Comparison of ENCODE assay signal across 8 cellular contexts in genomic region chr1:201982923-201983805, GRCh38. TPM values are rescaled to one million over a fixed set of nuclear protein-coding genes. Genes with fewer than 3 reads are reported as not detected.
A peak's percentile ranks its signal among the peaks of the same experiment; 100 is the strongest.
DNase-seq lines count a peak whose midpoint lies in the region; ATAC-seq and TF ChIP-seq lines count a peak whose summit lies in the region.

No MANE protein-coding gene starts in this region.

- H3K4me3 Mint-ChIP-seq in nephron progenitor cell = peak overlapping the region; percentile 98

- H3K4me3 ChIP-seq in HUES6 (ENCODE audit: low read depth, low read length) (peak overlapping the region; percentile 76), fibroblast of the aortic adventitia (ENCODE audit: low read depth, low read length) (peak overlapping the region; percentile 73), subcutaneous abdominal adipose tissue (ENCODE audit: low read depth in 1 of 5, low read length in 5 of 5) (peak overlapping the region; percentile 84 to 94 (median 90))

- H3K9me3 ChIP-seq in HUES6 (ENCODE audit: control insufficient read depth, insufficient read depth, low read depth, low read length) = no peaks in the 10 kb centered on the region
- no peaks in the 10 kb centered on the region for H3K9me3 ChIP-seq in subcutaneous abdominal adipose tissue (ENCODE audit: control insufficient read depth in 5 of 5, low read length in 5 of 5)

- H3K9ac ChIP-seq in HUES6 (ENCODE audit: low read length) (peak overlapping the region; percentile 73), subcutaneous abdominal adipose tissue (ENCODE audit: low read length in 5 of 5) (peak overlapping the region in 4 of 5 donors; percentile 75 to 93 (median 82))

- peak overlapping the region; percentile 54; the same call in 1 of the 2 replicates for H3K27ac ChIP-seq in HUES6 (ENCODE audit: low read depth, low read length)
- peak overlapping the region; percentile 78 for H3K27ac ChIP-seq in subcutaneous abdominal adipose tissue (ENCODE audit: low read depth, low read length)

- H3K4me1 ChIP-seq in HUES6 (ENCODE audit: control insufficient read depth, insufficient read depth, low read length) = peaks cover 8% of the 10 kb centered on the region; the same call in 1 of the 2 replicates
- H3K4me1 ChIP-seq in subcutaneous abdominal adipose tissue (ENCODE audit: control insufficient read depth in 5 of 5, insufficient read depth in 5 of 5, low read length in 5 of 5) = peaks cover 5 to 24% (median 13%) of the 10 kb centered on the region in 5 donors

- H3K27me3 Mint-ChIP-seq in nephron progenitor cell (ENCODE audit: low read depth, poor library complexity) = peaks cover 6% of the 10 kb centered on the region

- peak; percentile 2 for TF ChIP-seq CTCF in fibroblast of the aortic adventitia (IDR thresholded peaks at IDR 0.05; ENCODE audit: insufficient read depth, low read length)
- no peak for TF ChIP-seq CTCF in nephron progenitor cell (IDR thresholded peaks at IDR 0.05)

- H3K4me1 Mint-ChIP-seq in nephron progenitor cell = peaks cover 33% of the 10 kb centered on the region

- ATAC-seq in GM21447 (IDR thresholded peaks at IDR 0.05; ENCODE audit: unreplicated experiment) = peak; percentile 59

- H3K36me3 ChIP-seq in HUES6 (ENCODE audit: control insufficient read depth, insufficient read depth, low read length) (no peaks in the 10 kb centered on the region), subcutaneous abdominal adipose tissue (ENCODE audit: control insufficient read depth in 5 of 5, insufficient read depth in 5 of 5, low read length in 5 of 5) (no peaks in the 10 kb centered on the region)

- H3K9me3 Mint-ChIP-seq in nephron progenitor cell = no peaks in the 10 kb centered on the region

- peak; percentile 91 for DNase-seq in DMS53 (lab: John Stamatoyannopoulos, UW)
- peak; percentile 80 for DNase-seq in RPMI8226
- peak; percentile 45 for DNase-seq in activated T-helper 9 cell treated with anti-CD3 and anti-CD28 coated beads, Interleukin-2, amount 50 U/mL, for 16 hours (ENCODE audit: low read depth)
- DNase-seq in fibroblast of the aortic adventitia (ENCODE audit: low read depth) = peak; percentile 81
- DNase-seq in nephron progenitor cell = peak; percentile 69

- peak overlapping the region; percentile 99 for H3K27ac Mint-ChIP-seq in nephron progenitor cell

- no peaks in the 10 kb centered on the region for H3K36me3 Mint-ChIP-seq in nephron progenitor cell (ENCODE audit: low read depth)

- H3K27me3 ChIP-seq in HUES6 (ENCODE audit: control insufficient read depth, insufficient read depth, low read length) (no peaks in the 10 kb centered on the region), subcutaneous abdominal adipose tissue (ENCODE audit: control insufficient read depth in 5 of 5, insufficient read depth in 4 of 5, low read length in 5 of 5) (no peaks in the 10 kb centered on the region)

RNA-seq across cellular contexts. Expression of gene RNPEP, which starts 0.7 kb away (rescaled TPM):
- total RNA-seq in fibroblast of the aortic adventitia (ENCODE audit: low replicate concordance) = 49.3 and 189 TPM in 2 replicates

RNA-seq across cellular contexts. Expression of gene ELF3, which starts 27.2 kb away (rescaled TPM):
- 0.09 TPM in 1 of 2 replicates, not detected in the other for total RNA-seq in fibroblast of the aortic adventitia (ENCODE audit: low replicate concordance)

RNA-seq across cellular contexts. Expression of gene TIMM17A, which starts 27.9 kb away (rescaled TPM):
- total RNA-seq in fibroblast of the aortic adventitia (ENCODE audit: low replicate concordance) = 29.9 and 59.6 TPM in 2 replicates

RNA-seq across cellular contexts. Expression of gene LMOD1, which starts 36.8 kb away (rescaled TPM):
- total RNA-seq in fibroblast of the aortic adventitia (ENCODE audit: low replicate concordance) = 14.5 and 22.3 TPM in 2 replicates

Comparison
In these comparisons a context has a peak if more than half of its experiments do, and no peak if none do; other contexts are left out.
1. Peak in every context shown above with its lines: DNase-seq, ATAC-seq, H3K4me3 ChIP-seq and H3K27ac ChIP-seq.